ENCODE assay signal across 7 cellular contexts in genomic region chr1:233738396-233738795, GRCh38.
"Had no signal": no experiment of that assay in that cellular context is flagged by ENCODE, and none has a peak within 500 bp of the region (broad histone marks: within the 10 kb centered on the region; RNA-seq: fewer than 3 reads in every experiment).

No MANE protein-coding gene starts in this region.

- H3K27ac Mint-ChIP-seq: H9, IgD-negative memory B cell had no signal

- H3K9me3 Mint-ChIP-seq: H9, IgD-negative memory B cell had no signal

- H3K27me3 Mint-ChIP-seq: IgD-negative memory B cell had no signal

- ATAC-seq: HepG2 had no signal

- H3K27ac ChIP-seq: HL-60 had no signal

- DNase-seq: GOT3, HCEC 1CT, KG1 had no signal

- FAIRE-seq: HepG2 had no signal

- H3K4me1 Mint-ChIP-seq: IgD-negative memory B cell had no signal

- H3K4me3 Mint-ChIP-seq: H9, IgD-negative memory B cell had no signal

- H3K36me3 Mint-ChIP-seq: IgD-negative memory B cell had no signal
